Comparison of ENCODE assay signal across 7 cellular contexts in the genomic region with DNA sequence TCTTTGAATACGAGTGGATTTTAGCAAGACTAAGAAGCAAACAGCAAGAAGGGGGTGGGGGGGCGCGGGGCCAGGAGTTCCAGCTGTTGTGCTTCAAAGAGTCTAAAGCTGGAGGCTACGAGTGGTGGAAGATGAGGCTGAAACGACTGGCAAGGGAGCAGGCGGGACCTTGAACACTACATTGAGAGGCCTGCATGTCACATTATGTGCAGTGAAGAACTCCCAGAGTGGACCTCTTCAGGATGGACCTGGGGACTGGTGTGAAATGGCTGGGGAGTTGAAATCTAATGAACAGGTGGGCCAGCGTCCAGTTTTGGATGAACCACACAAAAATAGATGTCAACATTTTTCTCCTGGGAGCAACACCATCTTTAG. TPM values are rescaled to one million over a fixed set of nuclear protein-coding genes. Genes with fewer than 3 reads are reported as not detected.
DNase-seq lines count a peak whose midpoint lies in the region; ATAC-seq, FAIRE-seq and TF ChIP-seq lines count a peak whose summit lies in the region.

No MANE protein-coding gene starts in this region.

- H3K9me3 Mint-ChIP-seq in activated B cell treated with CpG ODN at 0.5 μM for 24 hours: no peaks in the 10 kb centered on the region
- no peaks in the 10 kb centered on the region for H3K9me3 Mint-ChIP-seq in stimulated activated naive CD8-positive, alpha-beta T cell treated with anti-CD3 and anti-CD28 coated beads, Interleukin-15, Interleukin-2, amounts not matched to agents 100 ng/mL and 50 ng/mL, for 24 hours

- no peak overlapping the region for H3K4me3 ChIP-seq in body of pancreas

- peak overlapping the region; percentile 82 for H3K4me3 Mint-ChIP-seq in activated B cell treated with CpG ODN at 0.5 μM for 24 hours
- H3K4me3 Mint-ChIP-seq in stimulated activated naive CD8-positive, alpha-beta T cell treated with anti-CD3 and anti-CD28 coated beads, Interleukin-15, Interleukin-2, amounts not matched to agents 100 ng/mL and 50 ng/mL, for 24 hours: peak overlapping the region; percentile 88

- FAIRE-seq in GM19239 (lab: Jason Lieb, UNC): peak; percentile 47

- H3K4me1 ChIP-seq in body of pancreas: peaks cover 29% of the 10 kb centered on the region

- H3K9me3 ChIP-seq in body of pancreas: no peaks in the 10 kb centered on the region

- no peak for ATAC-seq in activated B cell treated with CpG ODN at 0.5 μM for 24 hours (ENCODE audit: low read depth)
- ATAC-seq in left ventricle myocardium superior: peak; percentile 27
- no peak for ATAC-seq in body of pancreas

- peaks cover 57% of the 10 kb centered on the region for H3K4me1 Mint-ChIP-seq in activated B cell treated with CpG ODN at 0.5 μM for 24 hours
- H3K4me1 Mint-ChIP-seq in stimulated activated naive CD8-positive, alpha-beta T cell treated with anti-CD3 and anti-CD28 coated beads, Interleukin-15, Interleukin-2, amounts not matched to agents 100 ng/mL and 50 ng/mL, for 24 hours (ENCODE audit: low read depth): peaks cover 37% of the 10 kb centered on the region

- 79 to 80% methylated on average over 7 of the region's 7 CpGs for WGBS in body of pancreas, 2 donors

- peaks cover 25% of the 10 kb centered on the region for H3K36me3 Mint-ChIP-seq in activated B cell treated with CpG ODN at 0.5 μM for 24 hours (ENCODE audit: low read depth)
- peaks cover 16% of the 10 kb centered on the region for H3K36me3 Mint-ChIP-seq in stimulated activated naive CD8-positive, alpha-beta T cell treated with anti-CD3 and anti-CD28 coated beads, Interleukin-15, Interleukin-2, amounts not matched to agents 100 ng/mL and 50 ng/mL, for 24 hours (ENCODE audit: low read depth)

- H3K36me3 ChIP-seq in body of pancreas (replicated peaks in 1 of 2; ENCODE audit: insufficient read depth in 1 of 2, low read depth in 2 of 2): peaks cover 0 to under 1% of the 10 kb centered on the region in 2 donors

- TF ChIP-seq POLR2A in body of pancreas (IDR thresholded peaks at IDR 0.05): no peak

- H3K27me3 Mint-ChIP-seq in activated B cell treated with CpG ODN at 0.5 μM for 24 hours: no peaks in the 10 kb centered on the region
- no peaks in the 10 kb centered on the region for H3K27me3 Mint-ChIP-seq in stimulated activated naive CD8-positive, alpha-beta T cell treated with anti-CD3 and anti-CD28 coated beads, Interleukin-15, Interleukin-2, amounts not matched to agents 100 ng/mL and 50 ng/mL, for 24 hours

- peak overlapping the region; percentile 84 for H3K27ac Mint-ChIP-seq in activated B cell treated with CpG ODN at 0.5 μM for 24 hours
- H3K27ac Mint-ChIP-seq in stimulated activated naive CD8-positive, alpha-beta T cell treated with anti-CD3 and anti-CD28 coated beads, Interleukin-15, Interleukin-2, amounts not matched to agents 100 ng/mL and 50 ng/mL, for 24 hours: peak overlapping the region; percentile 94

- H3K27me3 ChIP-seq in body of pancreas: no peaks in the 10 kb centered on the region

- DNase-seq in GM19239 (ENCODE audit: insufficient read length, low spot score): no peak
- no peak for DNase-seq in activated B cell treated with CpG ODN at 0.5 μM for 24 hours
- DNase-seq in left ventricle myocardium superior: no peak
- no peak for DNase-seq in SKM-1 treated with dmso at 0.1 percent for 144 hours (lab: John Stamatoyannopoulos, UW; ENCODE audit: unreplicated experiment)
- no peak for DNase-seq in KG1 (lab: John Stamatoyannopoulos, UW)
- DNase-seq in body of pancreas: no peak

- intact Hi-C loops in activated B cell treated with CpG ODN at 0.5 μM for 24 hours (cut with micrococcal nuclease) (loop anchor here (2.0 to 5.0 kb wide), 2 partner anchors 36 to 56 kb away; no protein-coding TSS in a partner anchor), left ventricle myocardium superior (cut with micrococcal nuclease) (no loop called here), body of pancreas (cut with DNase I) (no loop called here)

- POLR2A ChIA-PET in activated B cell treated with CpG ODN at 0.5 μM for 24 hours (lab: Charles Lee): interaction anchor here (0.6 to 4.0 kb wide), 11 partner anchors 9 to 94 kb away, joined by 3 to 45 read pairs (median 5); partner anchors contain the start of genes SHISAL2A and TUT4

- H3K27ac ChIP-seq in body of pancreas: peak overlapping the region in 1 of 4 donors; percentile 62

- TF ChIP-seq CTCF in activated B cell treated with CpG ODN at 0.5 μM for 24 hours (IDR thresholded peaks at IDR 0.05) (no peak), body of pancreas (IDR thresholded peaks at IDR 0.05) (no peak)

- CTCF ChIA-PET in activated B cell treated with CpG ODN at 0.5 μM for 24 hours (lab: Charles Lee): no interaction called here

RNA-seq across cellular contexts. Expression of gene GPX7, which starts 1.1 kb away (rescaled TPM):
- 20.9 and 22.4 TPM in 2 replicates for total RNA-seq in activated B cell treated with CpG ODN at 0.5 μM for 24 hours
- 4.2 TPM for total RNA-seq in left ventricle myocardium superior
- total RNA-seq in body of pancreas: 10 to 100 TPM in 1 of 2 donors, 1 to 10 TPM in 1; 9.6 to 22.1 TPM

RNA-seq across cellular contexts. Expression of gene SHISAL2A, which starts 29.7 kb away (rescaled TPM):
- 36.8 and 44.2 TPM in 2 replicates for total RNA-seq in activated B cell treated with CpG ODN at 0.5 μM for 24 hours
- total RNA-seq in left ventricle myocardium superior: not detected
- not detected for total RNA-seq in body of pancreas

RNA-seq across cellular contexts. Expression of gene TUT4, which starts 50.4 kb away (rescaled TPM):
- total RNA-seq in activated B cell treated with CpG ODN at 0.5 μM for 24 hours (143 and 158 TPM in 2 replicates), left ventricle myocardium superior (36.2 TPM), body of pancreas (10 to 100 TPM; 41.8 to 59.3 TPM)

Comparison
In these comparisons a context has a peak if more than half of its experiments do, and no peak if none do; other contexts are left out.
1. RNA of gene SHISAL2A, which starts 29.7 kb away (total RNA-seq): 36.8 to 44.2 TPM in activated B cell treated with CpG ODN at 0.5 μM for 24 hours; not detected in left ventricle myocardium superior (single experiment) and not detected in body of pancreas; every median in the first group is over 10 times any median in the second.